Comparison of ENCODE assay signal across 2 cellular contexts in genomic region chr3:14263317-14264005, GRCh38.
TF ChIP-seq lines count a peak whose summit lies in the region.

No MANE protein-coding gene starts in this region.

TF ChIP-seq in IMR-90, 13 proteins besides CTCF, POLR2A, EP300 and RAD21:
- TF ChIP-seq ELK1 (IDR thresholded peaks at IDR 0.05; ENCODE audit: borderline replicate concordance, low read depth, low read length), result no peak
- no peak for TF ChIP-seq CEBPB (IDR thresholded peaks at IDR 0.05; ENCODE audit: low read depth, low read length)
- no peak for TF ChIP-seq MAFK (IDR thresholded peaks at IDR 0.05; ENCODE audit: low read depth, low read length)
- no peak for TF ChIP-seq USF2 (IDR thresholded peaks at IDR 0.05; ENCODE audit: low read depth, low read length)
- no peak for TF ChIP-seq SMC3 (IDR thresholded peaks at IDR 0.05; ENCODE audit: low read depth, low read length)
- TF ChIP-seq BHLHE40 (IDR thresholded peaks at IDR 0.05; ENCODE audit: low read depth, low read length), result no peak
- no peak for TF ChIP-seq RCOR1 (IDR thresholded peaks at IDR 0.05; ENCODE audit: insufficient replicate concordance, low read length)
- TF ChIP-seq FOS (IDR thresholded peaks at IDR 0.05; ENCODE audit: low read depth, low read length), result no peak
- no peak for TF ChIP-seq MXI1 (IDR thresholded peaks at IDR 0.05; ENCODE audit: borderline replicate concordance, low read depth, low read length)
- no peak for TF ChIP-seq RFX5 (IDR thresholded peaks at IDR 0.05; ENCODE audit: low read depth, low read length)
TF ChIP-seq in IMR-90: peak in this region for 0.

TF ChIP-seq in H1, 55 proteins besides CTCF, POLR2A, EP300 and RAD21:
- TF ChIP-seq CTBP2 (IDR thresholded peaks at IDR 0.05; ENCODE audit: borderline replicate concordance, insufficient read depth, insufficient read length, low read length) (no peak), POU5F1 (IDR thresholded peaks at IDR 0.05; ENCODE audit: low read depth, low read length) (no peak), RXRA (IDR thresholded peaks at IDR 0.05; ENCODE audit: insufficient read depth, low read depth, low read length) (no peak), SP2 (IDR thresholded peaks at IDR 0.05; ENCODE audit: low read length) (no peak), POLR2AphosphoS5 (IDR thresholded peaks at IDR 0.05; ENCODE audit: low read depth, low read length) (no peak), MAX (IDR thresholded peaks at IDR 0.05) (no peak), HDAC6 (IDR thresholded peaks at IDR 0.05; ENCODE audit: low read depth, low read length) (no peak)
